In the genomic region with DNA sequence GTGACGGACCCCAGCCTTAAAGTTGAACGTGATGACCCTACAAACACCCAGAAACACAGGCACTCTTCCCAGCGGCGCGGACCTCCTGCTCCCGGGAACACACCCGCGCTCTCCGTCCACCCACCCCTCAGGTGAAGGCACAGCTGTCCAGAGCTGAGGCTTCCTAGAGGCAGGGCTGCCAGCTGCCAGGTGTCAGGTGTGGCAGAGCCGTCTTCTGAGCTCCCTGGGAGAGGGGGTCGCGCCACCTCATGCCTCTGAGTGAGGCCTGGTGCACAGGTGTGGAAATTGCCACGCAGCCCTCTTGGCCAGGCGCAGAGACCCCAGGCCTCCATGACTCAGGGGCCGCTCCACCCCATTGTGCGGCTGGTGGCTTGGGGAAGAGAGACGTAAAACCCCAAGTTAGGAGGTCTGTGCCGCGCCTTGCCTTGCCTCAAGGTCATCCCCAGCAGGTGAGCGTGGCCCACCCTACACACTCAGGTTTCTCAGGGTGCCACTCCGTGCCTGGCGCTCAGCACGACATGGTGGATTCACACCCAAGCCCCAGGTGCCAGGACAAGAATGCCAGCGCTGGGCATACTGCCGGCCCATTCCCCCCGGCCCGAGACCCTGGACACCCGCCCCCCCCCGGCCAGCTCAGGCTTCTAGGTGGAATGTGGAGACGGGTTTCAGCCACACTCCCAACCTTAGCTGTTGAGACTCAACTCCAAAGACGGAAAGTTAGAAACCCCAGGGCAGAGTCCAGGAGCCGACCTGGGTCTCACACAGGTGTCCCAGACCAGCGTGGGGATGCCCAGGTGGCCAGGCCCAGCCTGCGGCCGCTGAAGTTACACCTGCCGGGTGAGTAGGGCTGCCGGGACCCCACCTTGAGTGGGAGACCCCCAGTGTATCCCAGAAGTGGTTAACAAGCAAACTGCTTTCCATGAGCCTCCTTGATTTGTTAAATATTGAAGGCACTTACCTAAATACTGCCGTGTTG, we compare ENCODE assay signal across 25 cellular contexts. TPM values are rescaled to one million over a fixed set of nuclear protein-coding genes. Genes with fewer than 3 reads are reported as not detected.
DNase-seq lines count a peak whose midpoint lies in the region; ATAC-seq, FAIRE-seq and TF ChIP-seq lines count a peak whose summit lies in the region.
"Had no signal": no experiment of that assay in that cellular context is flagged by ENCODE, and none has a peak within 500 bp of the region (broad histone marks: within the 10 kb centered on the region; RNA-seq: fewer than 3 reads in every experiment).

No MANE protein-coding gene starts in this region.

- H3K4me3 ChIP-seq in HepG2 (replicated peaks in 1 of 3; ENCODE audit: insufficient read depth in 1 of 3, low read depth in 2 of 3, low read length in 3 of 3) (no peak overlapping the region), right lobe of liver (no peak overlapping the region), endodermal cell (ENCODE audit: low read length) (no peak overlapping the region)
- H3K4me3 ChIP-seq: BLaER1, SJCRH30 had no signal

- peaks cover 7% of the 10 kb centered on the region for H3K79me2 ChIP-seq in HepG2 (ENCODE audit: insufficient read depth, low read length)

- no peaks in the 10 kb centered on the region for H3K9me3 ChIP-seq in HepG2 (ENCODE audit: low read length)
- no peaks in the 10 kb centered on the region for H3K9me3 ChIP-seq in right lobe of liver
- H3K9me3 ChIP-seq in endodermal cell (ENCODE audit: control insufficient read depth, low read length) = no peaks in the 10 kb centered on the region
- H3K9me3 ChIP-seq: BLaER1, SJCRH30 had no signal

- TF ChIP-seq CTCF in HepG2 (CRISPR knock-in tag; IDR thresholded peaks at IDR 0.05) (no peak), right lobe of liver (IDR thresholded peaks at IDR 0.05) (no peak), endodermal cell (conservative IDR thresholded peaks at IDR 0.05) (no peak), neural crest cell (conservative IDR thresholded peaks at IDR 0.05) (no peak), GM13977 (IDR thresholded peaks at IDR 0.05; ENCODE audit: extremely low read depth, insufficient read depth, missing control alignments) (no peak)

- no peaks in the 10 kb centered on the region for H4K20me1 ChIP-seq in HepG2 (ENCODE audit: insufficient read depth, low read length)

- H3K36me3 Mint-ChIP-seq in endodermal cell (ENCODE audit: low read depth) = peaks cover 26% of the 10 kb centered on the region
- H3K36me3 Mint-ChIP-seq in neural crest cell (ENCODE audit: low read depth) = no peaks in the 10 kb centered on the region

- H3K27me3 ChIP-seq in HepG2 (ENCODE audit: control insufficient read depth in 1 of 2, insufficient read depth in 2 of 2, low read length in 2 of 2) (no peaks in the 10 kb centered on the region), right lobe of liver (no peaks in the 10 kb centered on the region), endodermal cell (ENCODE audit: control insufficient read depth, insufficient read depth, low read length, poor library complexity, severe bottlenecking) (no peaks in the 10 kb centered on the region)
- H3K27me3 ChIP-seq: BLaER1, SJCRH30 had no signal

- TF ChIP-seq POLR2A in HepG2 (IDR thresholded peaks at IDR 0.05; ENCODE audit: insufficient read depth in 1 of 2, low read depth in 2 of 2, low read length in 2 of 2) (no peak), right lobe of liver (IDR thresholded peaks at IDR 0.05) (no peak)

- H3K27ac ChIP-seq in HepG2 (ENCODE audit: extremely low read length, insufficient read depth, low read length) (no peak overlapping the region), right lobe of liver (no peak overlapping the region), endodermal cell (ENCODE audit: low read depth, low read length) (no peak overlapping the region)
- H3K27ac ChIP-seq: BLaER1, SJCRH30 had no signal

- H3K4me2 ChIP-seq in HepG2 (ENCODE audit: low read depth, low read length) = no peak overlapping the region
- H3K4me2 ChIP-seq: BLaER1 had no signal

- H3K36me3 ChIP-seq in HepG2 (replicated peaks in 1 of 2; ENCODE audit: control insufficient read depth in 1 of 2, insufficient read depth in 2 of 2, low read length in 2 of 2) (peaks cover 5 to 15% of the 10 kb centered on the region in 2 experiments), right lobe of liver (no peaks in the 10 kb centered on the region), endodermal cell (ENCODE audit: control insufficient read depth, insufficient read depth, low read length) (no peaks in the 10 kb centered on the region)
- H3K36me3 ChIP-seq: SJCRH30 had no signal

- in situ Hi-C loops in HepG2 (cut with HindIII; ENCODE audit: extremely low pct_ligation_motif_present, low pct_unique_long_range_greater_than_20kb) (loop anchor here (25.0 kb wide), 1 partner anchor 326 kb away; no protein-coding TSS in a partner anchor), GM13977 (cut with MboI; ENCODE audit: low pct_unique_long_range_greater_than_20kb, low sequenced_read_pairs, unreplicated experiment) (loop anchor here (25.0 kb wide), 1 partner anchor 351 kb away; a partner anchor contains a TSS)

- CTCF ChIA-PET in HepG2 (lab: Yijun Ruan, JAX; ENCODE audit: low intra/inter-chr PET ratio, low total read pairs) = no interaction called here

- POLR2A ChIA-PET in HepG2 (lab: Yijun Ruan, JAX) = no interaction called here

- FAIRE-seq in HepG2 (lab: Jason Lieb, UNC) = no peak
- FAIRE-seq: GM12892, GM19239, H54 had no signal

- no peaks in the 10 kb centered on the region for H3K9me3 Mint-ChIP-seq in endodermal cell
- H3K9me3 Mint-ChIP-seq in neural crest cell = no peaks in the 10 kb centered on the region

- no peak for TF ChIP-seq RAD21 in HepG2 (CRISPR knock-in tag; IDR thresholded peaks at IDR 0.05)

- ATAC-seq in HepG2 (no peak), right lobe of liver (no peak), GM19351 (IDR thresholded peaks at IDR 0.05; ENCODE audit: unreplicated experiment) (no peak)
- ATAC-seq: Right ventricle myocardium inferior, SK-N-SH treated with all-trans-retinoic acid at 6 μM for 48 hours had no signal

- peaks cover 18% of the 10 kb centered on the region for H3K4me1 ChIP-seq in HepG2 (ENCODE audit: insufficient read depth, low read length)
- H3K4me1 ChIP-seq in right lobe of liver = peaks cover 0 to 15% (median 5%) of the 10 kb centered on the region in 4 donors
- H3K4me1 ChIP-seq in endodermal cell (ENCODE audit: control insufficient read depth, insufficient read depth, low read length) = no peaks in the 10 kb centered on the region
- H3K4me1 ChIP-seq: SJCRH30 had no signal

- H2AFZ ChIP-seq in HepG2 (ENCODE audit: low read length) = no peak overlapping the region

- H3K4me1 Mint-ChIP-seq in endodermal cell (peaks cover 7% of the 10 kb centered on the region), neural crest cell (peaks cover 16% of the 10 kb centered on the region)

- no peak for TF ChIP-seq EP300 in HepG2 (IDR thresholded peaks at IDR 0.05; ENCODE audit: low read depth in 2 of 2, low read length in 2 of 2)
- no peak for TF ChIP-seq EP300 in HepG2 (CRISPR knock-in tag; IDR thresholded peaks at IDR 0.05; ENCODE audit: borderline replicate concordance)

- DNase-seq in HepG2 (ENCODE audit: low spot score) (no peak), right lobe of liver (no peak), endodermal cell (no peak), neural crest cell (ENCODE audit: low read depth, low spot score) (no peak), AML-193 (lab: John Stamatoyannopoulos, UW) (no peak), GM13977 (ENCODE audit: low spot score) (no peak)
- DNase-seq: CD4-positive, alpha-beta memory T cell; COR-L47; GF-D8; Kasumi-1; MV-4-11; NCI-H1105; NCI-H1436 treated with DMSO at 0.1 percent for 48 hours; NCI-H1930; NCI-H446; NCI-H524 treated with DMSO at 0.1 percent for 48 hours; NCI-H774; SJCRH30 had no signal

- H3K9ac ChIP-seq in HepG2 (ENCODE audit: insufficient read depth, low read depth, low read length) = no peak overlapping the region
- no peak overlapping the region for H3K9ac ChIP-seq in endodermal cell (ENCODE audit: extremely low read depth, low read length, poor library complexity, severe bottlenecking)
- H3K9ac ChIP-seq: BLaER1 had no signal

- no TSS peak for BruUV-seq in HepG2 (replicated peaks; lab: Mats Ljungman, UMichigan)

- H3K27ac Mint-ChIP-seq in endodermal cell (peak overlapping the region; percentile 44), neural crest cell (ENCODE audit: unreplicated experiment) (no peak overlapping the region)

- 95% methylated on average over 16 of the region's 38 CpGs for WGBS in HepG2 (ENCODE audit: low lambda C conversion rate)
- 100% methylated on average over 6 of the region's 38 CpGs for WGBS in right lobe of liver (ENCODE audit: insufficient coverage, low coverage, low lambda C conversion rate, missing lambda C conversion rate)
- 96% methylated on average over 25 to 38 of the region's 38 CpGs for WGBS in endodermal cell (ENCODE audit: insufficient coverage in 1 of 2, insufficient read length in 1 of 2), 2 experiments

- H3K27me3 Mint-ChIP-seq in endodermal cell (ENCODE audit: insufficient read depth) (no peaks in the 10 kb centered on the region), neural crest cell (ENCODE audit: low read depth) (no peaks in the 10 kb centered on the region)
- H3K27me3 Mint-ChIP-seq: CD4-positive, alpha-beta memory T cell had no signal

- intact Hi-C loops in HepG2 (cut with micrococcal nuclease; ENCODE audit: unreplicated experiment) = no loop called here
- intact Hi-C loops in right lobe of liver (cut with DNase I) = no loop called here

- no peak overlapping the region for H3K4me3 Mint-ChIP-seq in endodermal cell
- H3K4me3 Mint-ChIP-seq in neural crest cell = peak overlapping the region; percentile 29
- H3K4me3 Mint-ChIP-seq: CD4-positive, alpha-beta memory T cell had no signal

RNA-seq across cellular contexts. Expression of a gene that starts 8.4 kb away (rescaled TPM):
- total RNA-seq in HepG2 (2016; rRNA removed; fragmentation: Illumina TruSeq; extraction: Trizol) = 10.4 and 10.8 TPM in 2 replicates
- total RNA-seq in HepG2 (2016; cell fraction: cytosol; rRNA removed; fragmentation: Illumina TruSeq; extraction: Trizol; ENCODE audit: low read depth) = 25.8 and 31.3 TPM in 2 replicates
- total RNA-seq in HepG2 (2016; cell fraction: insoluble cytoplasmic fraction; rRNA removed; fragmentation: Illumina TruSeq; extraction: Trizol) = 9.1 and 10.5 TPM in 2 replicates
- total RNA-seq in HepG2 (2016; cell fraction: membrane; rRNA removed; fragmentation: Illumina TruSeq; extraction: Trizol) = 30.5 and 36.7 TPM in 2 replicates
- 7.4 and 9.0 TPM in 2 replicates for total RNA-seq in HepG2 (2016; cell fraction: nucleus; rRNA removed; fragmentation: Illumina TruSeq; extraction: Trizol)
- 9.6 and 14.4 TPM in 2 replicates for polyA plus RNA-seq in HepG2 (2011; rRNA removed)
- polyA plus RNA-seq in HepG2 (2011; cell fraction: cytosol; rRNA removed) = 8.7 and 21.7 TPM in 2 replicates
- polyA plus RNA-seq in HepG2 (2011; cell fraction: nucleus; rRNA removed) = 37.4 and 44.6 TPM in 2 replicates
- polyA plus RNA-seq in HepG2 (2012) = 24.2 and 24.5 TPM in 2 replicates
- 237 and 239 TPM in 2 replicates for polyA plus RNA-seq in HepG2 (2016; cell fraction: cytosol; fragmentation: Illumina TruSeq; extraction: Trizol; ENCODE audit: low read depth)
- 38.7 and 46.2 TPM in 2 replicates for polyA plus RNA-seq in HepG2 (2016; cell fraction: insoluble cytoplasmic fraction; fragmentation: Illumina TruSeq; extraction: Trizol; ENCODE audit: low read depth)
- 156 and 163 TPM in 2 replicates for polyA plus RNA-seq in HepG2 (2016; cell fraction: membrane; fragmentation: Illumina TruSeq; extraction: Trizol; ENCODE audit: low read depth)
- polyA plus RNA-seq in HepG2 (2016; cell fraction: nucleus; fragmentation: Illumina TruSeq; extraction: Trizol; ENCODE audit: insufficient read depth, low read depth) = 44.5 and 50.9 TPM in 2 replicates
- 3.5 and 6.2 TPM in 2 replicates for polyA minus RNA-seq in HepG2 (2011; rRNA and poly(A)+ RNA removed; ENCODE audit: low replicate concordance)
- polyA minus RNA-seq in HepG2 (2011; cell fraction: cytosol; rRNA and poly(A)+ RNA removed) = 5.6 and 7.3 TPM in 2 replicates
- 6.3 and 6.6 TPM in 2 replicates for polyA minus RNA-seq in HepG2 (2011; cell fraction: nucleus; rRNA and poly(A)+ RNA removed)
- 10 to 100 TPM; 18.9 to 26.0 (median 24.4) TPM for total RNA-seq in right lobe of liver
- 100 to 1,000 TPM; 126 to 154 TPM for total RNA-seq in endodermal cell
- 91.8 TPM for polyA plus RNA-seq in endodermal cell (2013, experiment 1 of 2)
- 88.9 TPM for polyA plus RNA-seq in endodermal cell (2013, experiment 2 of 2)
- total RNA-seq in neural crest cell = 80.9 and 93.7 TPM in 2 replicates

RNA-seq across cellular contexts. Expression of a gene that starts 42.0 kb away (rescaled TPM):
- 6.9 and 9.6 TPM in 2 replicates for total RNA-seq in HepG2 (2016; rRNA removed; fragmentation: Illumina TruSeq; extraction: Trizol)
- 3.4 and 6.3 TPM in 2 replicates for total RNA-seq in HepG2 (2016; cell fraction: cytosol; rRNA removed; fragmentation: Illumina TruSeq; extraction: Trizol; ENCODE audit: low read depth)
- 7.7 and 7.9 TPM in 2 replicates for total RNA-seq in HepG2 (2016; cell fraction: insoluble cytoplasmic fraction; rRNA removed; fragmentation: Illumina TruSeq; extraction: Trizol)
- 4.6 and 5.7 TPM in 2 replicates for total RNA-seq in HepG2 (2016; cell fraction: membrane; rRNA removed; fragmentation: Illumina TruSeq; extraction: Trizol)
- 10.6 and 12.2 TPM in 2 replicates for total RNA-seq in HepG2 (2016; cell fraction: nucleus; rRNA removed; fragmentation: Illumina TruSeq; extraction: Trizol)
- 4.7 and 5.9 TPM in 2 replicates for polyA plus RNA-seq in HepG2 (2011; rRNA removed)
- 3.8 and 4.2 TPM in 2 replicates for polyA plus RNA-seq in HepG2 (2011; cell fraction: cytosol; rRNA removed)
- 20.3 and 21.2 TPM in 2 replicates for polyA plus RNA-seq in HepG2 (2011; cell fraction: nucleus; rRNA removed)
- polyA plus RNA-seq in HepG2 (2012) = 10.1 and 12.3 TPM in 2 replicates
- 0.60 and 0.83 TPM in 2 replicates for polyA plus RNA-seq in HepG2 (2016; cell fraction: cytosol; fragmentation: Illumina TruSeq; extraction: Trizol; ENCODE audit: low read depth)
- polyA plus RNA-seq in HepG2 (2016; cell fraction: insoluble cytoplasmic fraction; fragmentation: Illumina TruSeq; extraction: Trizol; ENCODE audit: low read depth) = 16.7 and 23.3 TPM in 2 replicates
- 3.7 and 4.4 TPM in 2 replicates for polyA plus RNA-seq in HepG2 (2016; cell fraction: membrane; fragmentation: Illumina TruSeq; extraction: Trizol; ENCODE audit: low read depth)
- 33.8 and 34.3 TPM in 2 replicates for polyA plus RNA-seq in HepG2 (2016; cell fraction: nucleus; fragmentation: Illumina TruSeq; extraction: Trizol; ENCODE audit: insufficient read depth, low read depth)
- 4.4 and 14.7 TPM in 2 replicates for polyA minus RNA-seq in HepG2 (2011; rRNA and poly(A)+ RNA removed; ENCODE audit: low replicate concordance)
- 16.7 and 22.2 TPM in 2 replicates for polyA minus RNA-seq in HepG2 (2011; cell fraction: cytosol; rRNA and poly(A)+ RNA removed)
- polyA minus RNA-seq in HepG2 (2011; cell fraction: nucleus; rRNA and poly(A)+ RNA removed) = 10.9 and 12.1 TPM in 2 replicates
- total RNA-seq in right lobe of liver = 10 to 100 TPM; 23.7 to 84.8 (median 31.4) TPM
- total RNA-seq in endodermal cell = 10 to 100 TPM; 65.4 to 79.2 TPM
- polyA plus RNA-seq in endodermal cell (2013, experiment 1 of 2) = 39.9 TPM
- polyA plus RNA-seq in endodermal cell (2013, experiment 2 of 2) = 37.7 TPM
- 58.9 and 62.0 TPM in 2 replicates for total RNA-seq in neural crest cell
